Comparison of ENCODE assay signal across 20 cellular contexts in genomic region chr7:118109607-118110006, GRCh38.
DNase-seq lines count a peak whose midpoint lies in the region; ATAC-seq, FAIRE-seq and TF ChIP-seq lines count a peak whose summit lies in the region.
"Had no signal": no experiment of that assay in that cellular context is flagged by ENCODE, and none has a peak within 500 bp of the region (broad histone marks: within the 10 kb centered on the region; RNA-seq: fewer than 3 reads in every experiment).

No MANE protein-coding gene starts in this region.

- no peaks in the 10 kb centered on the region for H3K36me3 Mint-ChIP-seq in effector memory CD8-positive, alpha-beta T cell (ENCODE audit: insufficient read depth)
- H3K36me3 Mint-ChIP-seq: activated CD8-positive, alpha-beta memory T cell treated with anti-CD3 and anti-CD28 coated beads, Interleukin-2, amount 10 ng/mL, durations not matched to agents 7 days and 5 days; CD14-positive monocyte; immature natural killer cell had no signal

- no peak for TF ChIP-seq POLR2A in GM12878 (IDR thresholded peaks at IDR 0.05; ENCODE audit: low read depth, low read length)

- H3K23ac ChIP-seq in trophoblast cell (ENCODE audit: low read length): no peak overlapping the region

- no peak overlapping the region for H2BK5ac ChIP-seq in trophoblast cell (ENCODE audit: low read depth, low read length, poor library complexity)

- TF ChIP-seq CTCF in GM12878 (IDR thresholded peaks at IDR 0.05 in 2 of 3, conservative IDR thresholded peaks at IDR 0.05 in 1 of 3; ENCODE audit: control insufficient read depth in 2 of 3, extremely low read depth in 1 of 3, insufficient read depth in 1 of 3, low read depth in 3 of 3, low read length in 3 of 3): no peak

- RAD21 ChIA-PET in GM12878 (lab: Charles Lee; ENCODE audit: unreplicated experiment): interaction anchor here (0.7 kb wide), 1 partner anchor 16 kb away, joined by 3 read pairs; no protein-coding TSS in a partner anchor

- no peak overlapping the region for H3K4ac ChIP-seq in trophoblast cell (ENCODE audit: low read depth, low read length)

- CTCF ChIA-PET in GM12878 (lab: Yijun Ruan, JAX): interaction anchor here (0.8 to 0.9 kb wide), 2 partner anchors 43 to 44 kb away, joined by 3 to 4 read pairs; no protein-coding TSS in a partner anchor

- TF ChIP-seq RAD21 in GM12878 (IDR thresholded peaks at IDR 0.05; ENCODE audit: insufficient read depth, low read depth, low read length): no peak

- H3K36me3 ChIP-seq in GM12878 (ENCODE audit: control insufficient read depth in 2 of 2, insufficient read depth in 2 of 2, low read length in 1 of 2): no peaks in the 10 kb centered on the region
- no peaks in the 10 kb centered on the region for H3K36me3 ChIP-seq in trophoblast cell (ENCODE audit: control insufficient read depth in 1 of 2, insufficient read depth in 2 of 2, low read length in 2 of 2)
- H3K36me3 ChIP-seq: ascending aorta had no signal

- no peaks in the 10 kb centered on the region for H3K9me3 ChIP-seq in GM12878 (replicated peaks; ENCODE audit: control insufficient read depth, insufficient read depth, low read length)
- H3K9me3 ChIP-seq in trophoblast cell (ENCODE audit: insufficient read depth, low read depth, low read length): peaks cover 4% of the 10 kb centered on the region
- H3K9me3 ChIP-seq: ascending aorta had no signal

- POLR2A ChIA-PET in GM12878 (lab: Charles Lee): interaction anchor here (0.7 kb wide), 1 partner anchor 429 kb away, joined by 6 read pairs; no protein-coding TSS in a partner anchor

- H3K79me2 ChIP-seq in GM12878 (ENCODE audit: control insufficient read depth, insufficient read depth, low read length) (no peaks in the 10 kb centered on the region), trophoblast cell (ENCODE audit: control insufficient read depth, insufficient read depth, low read length, poor library complexity) (no peaks in the 10 kb centered on the region)

- H3K4me1 Mint-ChIP-seq in effector memory CD8-positive, alpha-beta T cell (ENCODE audit: low read depth in 2 of 2): no peaks in the 10 kb centered on the region
- H3K4me1 Mint-ChIP-seq: activated CD8-positive, alpha-beta memory T cell treated with anti-CD3 and anti-CD28 coated beads, Interleukin-2, amount 10 ng/mL, durations not matched to agents 7 days and 5 days; CD14-positive monocyte; immature natural killer cell had no signal

- no peak overlapping the region for H3K27ac ChIP-seq in GM12878 (ENCODE audit: control insufficient read depth, insufficient read depth)
- H3K27ac ChIP-seq in trophoblast cell (ENCODE audit: low read depth, low read length): no peak overlapping the region
- H3K27ac ChIP-seq: 22Rv1, ascending aorta, coronary artery had no signal

- ATAC-seq in GM12878: peak; percentile 27; the same call in 1 of the 3 replicates
- no peak for ATAC-seq in effector memory CD8-positive, alpha-beta T cell (replicated peaks)
- ATAC-seq in HG03457 (IDR thresholded peaks at IDR 0.05; ENCODE audit: unreplicated experiment): no peak
- ATAC-seq: activated CD4-positive, CD25-positive, alpha-beta regulatory T cell treated with anti-CD3 and anti-CD28 coated beads, Interleukin-2, amount 50 U/mL, for 24 hours; activated CD8-positive, alpha-beta memory T cell treated with anti-CD3 and anti-CD28 coated beads, Interleukin-2, amount 10 ng/mL, durations not matched to agents 7 days and 5 days; HCT116 had no signal

- TF ChIP-seq EP300 in GM12878 (IDR thresholded peaks at IDR 0.05; ENCODE audit: borderline replicate concordance in 1 of 2, control insufficient read depth in 1 of 2, low read depth in 2 of 2, low read length in 2 of 2): no peak

- H3K9ac ChIP-seq in GM12878 (ENCODE audit: control insufficient read depth, insufficient read depth, low read length) (no peak overlapping the region), trophoblast cell (ENCODE audit: low read length) (no peak overlapping the region)

- H2BK12ac ChIP-seq in trophoblast cell (ENCODE audit: low read length): no peak overlapping the region

- DNase-seq in NCI-H1092 treated with DMSO at 0.1 percent for 48 hours (lab: John Stamatoyannopoulos, UW): peak; percentile 14
- DNase-seq in NCI-H1092 (lab: John Stamatoyannopoulos, UW): no peak
- peak; percentile 64 for DNase-seq in NCI-H510A treated with DMSO at 0.1 percent for 48 hours (lab: John Stamatoyannopoulos, UW)
- DNase-seq in GM12878 (ENCODE audit: low read depth, low spot score): no peak
- peak; percentile 41 to 84 for DNase-seq in trophoblast cell
- no peak for DNase-seq in effector memory CD8-positive, alpha-beta T cell
- DNase-seq in NCI-H2196 treated with DMSO at 0.1 percent for 48 hours (lab: John Stamatoyannopoulos, UW; ENCODE audit: unreplicated experiment): no peak
- DNase-seq: activated CD8-positive, alpha-beta memory T cell treated with anti-CD3 and anti-CD28 coated beads, Interleukin-2, amount 10 ng/mL, durations not matched to agents 7 days and 5 days; activated naive CD4-positive, alpha-beta T cell; immature natural killer cell; NCI-H1436; SIG-M5; stimulated activated CD4-positive, alpha-beta T cell treated with anti-CD3 and anti-CD28 coated beads, Interleukin-4, amount 100 ng/mL, for 24 hours had no signal

- H3K18ac ChIP-seq in trophoblast cell (ENCODE audit: low read length): no peak overlapping the region

- H3K27me3 ChIP-seq in GM12878 (replicated peaks in 1 of 2; ENCODE audit: control insufficient read depth in 2 of 2, insufficient read depth in 2 of 2, low read length in 1 of 2) (no peaks in the 10 kb centered on the region), trophoblast cell (ENCODE audit: insufficient read depth, low read length) (no peaks in the 10 kb centered on the region)
- H3K27me3 ChIP-seq: ascending aorta had no signal

- no peak overlapping the region for H3K4me3 ChIP-seq in GM12878
- no peak overlapping the region for H3K4me3 ChIP-seq in trophoblast cell (ENCODE audit: low read depth, low read length)
- H3K4me3 ChIP-seq: ascending aorta, coronary artery had no signal

- H3K4me1 ChIP-seq in GM12878 (ENCODE audit: control insufficient read depth, insufficient read depth, low read length) (no peaks in the 10 kb centered on the region), trophoblast cell (ENCODE audit: control insufficient read depth in 1 of 2, insufficient read depth in 2 of 2, low read length in 2 of 2) (no peaks in the 10 kb centered on the region)
- H3K4me1 ChIP-seq: ascending aorta had no signal

- 88% methylated on average over 2 of the region's 2 CpGs for WGBS in GM12878 (ENCODE audit: insufficient coverage, insufficient replicate concordance, low lambda C conversion rate, missing lambda C conversion rate)
- WGBS in trophoblast cell (ENCODE audit: extremely low coverage, insufficient coverage, insufficient read length): no CpG with 5 or more reads among the region's 2 CpGs

- no peak overlapping the region for H2AK5ac ChIP-seq in trophoblast cell (ENCODE audit: low read length)

- H3K79me1 ChIP-seq in trophoblast cell (ENCODE audit: low read length): no peaks in the 10 kb centered on the region

- SMC1A ChIA-PET in GM12878 (lab: Charles Lee; ENCODE audit: uncharacterized antibody, unreplicated experiment): interaction anchor here (1.5 kb wide), 1 partner anchor 359 kb away, joined by 5 read pairs; no protein-coding TSS in a partner anchor

- H2AFZ ChIP-seq in GM12878 (ENCODE audit: control insufficient read depth, low read depth, low read length): no peak overlapping the region
- no peak overlapping the region for H2AFZ ChIP-seq in trophoblast cell (ENCODE audit: insufficient read depth, low read length, poor library complexity)

- in situ Hi-C loops in GM12878 (cut with MboI): no loop called here

- no TSS peak for BruUV-seq in GM12878 (replicated peaks; lab: Mats Ljungman, UMichigan)

- no peak for FAIRE-seq in GM12878 (lab: Jason Lieb, UNC)

- no peak overlapping the region for H3K27ac Mint-ChIP-seq in effector memory CD8-positive, alpha-beta T cell
- H3K27ac Mint-ChIP-seq: activated CD8-positive, alpha-beta memory T cell treated with anti-CD3 and anti-CD28 coated beads, Interleukin-2, amount 10 ng/mL, durations not matched to agents 7 days and 5 days; CD14-positive monocyte; immature natural killer cell had no signal

- H3K9me3 Mint-ChIP-seq in effector memory CD8-positive, alpha-beta T cell: no peaks in the 10 kb centered on the region

- no peak overlapping the region for H4K8ac ChIP-seq in trophoblast cell (ENCODE audit: low read depth, low read length)

- no peak overlapping the region for H4K12ac ChIP-seq in trophoblast cell (ENCODE audit: low read depth, low read length)

- no peak overlapping the region for H3K4me2 ChIP-seq in GM12878 (ENCODE audit: control insufficient read depth, insufficient read depth)
- H3K4me2 ChIP-seq in trophoblast cell (ENCODE audit: low read length): no peak overlapping the region

- H2BK120ac ChIP-seq in trophoblast cell (ENCODE audit: insufficient read depth, low read length, poor library complexity): no peak overlapping the region

- H3K4me3 Mint-ChIP-seq in effector memory CD8-positive, alpha-beta T cell: no peak overlapping the region
- H3K4me3 Mint-ChIP-seq: activated CD8-positive, alpha-beta memory T cell treated with anti-CD3 and anti-CD28 coated beads, Interleukin-2, amount 10 ng/mL, durations not matched to agents 7 days and 5 days; CD14-positive monocyte; immature natural killer cell had no signal

- peaks cover 0 to 14% of the 10 kb centered on the region in 2 donors for H3K27me3 Mint-ChIP-seq in effector memory CD8-positive, alpha-beta T cell

- intact Hi-C loops in GM12878 (cut with micrococcal nuclease; ENCODE audit: unreplicated experiment): loop anchor here (5.0 kb wide), 1 partner anchor 117 kb away; no protein-coding TSS in a partner anchor

- H4K20me1 ChIP-seq in GM12878 (ENCODE audit: control insufficient read depth, insufficient read depth): no peaks in the 10 kb centered on the region

- H4K91ac ChIP-seq in trophoblast cell (ENCODE audit: low read depth, low read length): no peak overlapping the region

- no peak overlapping the region for H3K14ac ChIP-seq in trophoblast cell (ENCODE audit: low read length)

TF ChIP-seq in GM12878, 131 proteins besides CTCF, POLR2A, EP300 and RAD21 (continues in another document):
- TF ChIP-seq BCL11A (IDR thresholded peaks at IDR 0.05; ENCODE audit: low read depth, low read length) (no peak), POU2F2 (IDR thresholded peaks at IDR 0.05; ENCODE audit: borderline replicate concordance, low read depth, low read length) (no peak), SRF (IDR thresholded peaks at IDR 0.05; ENCODE audit: low read depth in 2 of 2, low read length in 2 of 2) (no peak), MYB (IDR thresholded peaks at IDR 0.05; ENCODE audit: borderline replicate concordance, low read depth, low read length) (no peak), RAD51 (IDR thresholded peaks at IDR 0.05) (no peak), MTA2 (IDR thresholded peaks at IDR 0.05; ENCODE audit: low read depth) (no peak), KDM1A (IDR thresholded peaks at IDR 0.05; ENCODE audit: borderline replicate concordance) (no peak)

Comparison
In these comparisons a context has a peak if more than half of its experiments do, and no peak if none do; other contexts are left out.
1. DNase-seq: peak in NCI-H1092 treated with DMSO at 0.1 percent for 48 hours (single experiment), NCI-H510A treated with DMSO at 0.1 percent for 48 hours (single experiment) and trophoblast cell (2 of 2); none in NCI-H1092 (single experiment), GM12878 (single experiment), effector memory CD8-positive, alpha-beta T cell (0 of 3) and NCI-H2196 treated with DMSO at 0.1 percent for 48 hours (single experiment).